ENCODE assay signal across 27 cellular contexts in genomic region chr17:5870231-5870953, GRCh38.
DNase-seq lines count a peak whose midpoint lies in the region; ATAC-seq and TF ChIP-seq lines count a peak whose summit lies in the region.
"Had no signal": no experiment of that assay in that cellular context is flagged by ENCODE, and none has a peak within 500 bp of the region (broad histone marks: within the 10 kb centered on the region; RNA-seq: fewer than 3 reads in every experiment).

No MANE protein-coding gene starts in this region.

- H3K27me3 ChIP-seq in mammary epithelial cell (ENCODE audit: insufficient read depth, low read length), result no peaks in the 10 kb centered on the region
- no peaks in the 10 kb centered on the region for H3K27me3 ChIP-seq in PC-3 (ENCODE audit: low read length)
- H3K27me3 ChIP-seq in vagina, result no peaks in the 10 kb centered on the region

- H4K20me1 ChIP-seq in mammary epithelial cell (ENCODE audit: insufficient read depth, low read length) (no peaks in the 10 kb centered on the region), PC-3 (ENCODE audit: low read length) (no peaks in the 10 kb centered on the region)

- TF ChIP-seq CTCF in mammary epithelial cell (conservative IDR thresholded peaks at IDR 0.05 in 1 of 2, IDR thresholded peaks at IDR 0.05 in 1 of 2; ENCODE audit: extremely low read depth in 1 of 2, insufficient read depth in 1 of 2, low read depth in 1 of 2, low read length in 2 of 2) (no peak), MCF 10A (IDR thresholded peaks at IDR 0.05; ENCODE audit: unreplicated experiment) (no peak), PC-3 (conservative IDR thresholded peaks at IDR 0.05; ENCODE audit: low read depth, low read length) (no peak), vagina (IDR thresholded peaks at IDR 0.05) (no peak)

- no peaks in the 10 kb centered on the region for H3F3A ChIP-seq in PC-3 (ENCODE audit: low read length, unreplicated experiment)

- POLR2A ChIA-PET in MCF 10A (lab: Yijun Ruan, JAX) (interaction anchor here (0.6 kb wide), 1 partner anchor 708 kb away, joined by 3 read pairs; no protein-coding TSS in a partner anchor), PC-3 (lab: Charles Lee; ENCODE audit: unreplicated experiment) (interaction anchor here (0.6 kb wide), 1 partner anchor 82 kb away, joined by 5 read pairs; no protein-coding TSS in a partner anchor)

- H3K4me3 ChIP-seq in mammary epithelial cell (replicated peaks in 1 of 3; ENCODE audit: insufficient read depth in 1 of 3, low read depth in 2 of 3, low read length in 3 of 3) (no peak overlapping the region), PC-3 (ENCODE audit: low read length) (no peak overlapping the region), vagina (no peak overlapping the region)

- H3K4me2 ChIP-seq in mammary epithelial cell (ENCODE audit: insufficient read depth, low read depth, low read length) (no peak overlapping the region), PC-3 (ENCODE audit: low read length) (peak overlapping the region; percentile 2; the same call in 1 of the 2 replicates)
- H3K4me2 ChIP-seq: KMS-11 had no signal

- H3K9me3 ChIP-seq in mammary epithelial cell (replicated peaks; ENCODE audit: insufficient read depth, low read length) (no peaks in the 10 kb centered on the region), PC-3 (ENCODE audit: low read length) (no peaks in the 10 kb centered on the region), vagina (no peaks in the 10 kb centered on the region)

- no peak overlapping the region for H3K9ac ChIP-seq in mammary epithelial cell (ENCODE audit: insufficient read depth, low read length)
- H3K9ac ChIP-seq in PC-3 (ENCODE audit: low read length), result no peak overlapping the region
- H3K9ac ChIP-seq: KMS-11 had no signal

- WGBS in mammary epithelial cell (ENCODE audit: low coverage, missing lambda C conversion rate), result 49% methylated on average over 3 of the region's 6 CpGs

- H3K79me2 ChIP-seq in mammary epithelial cell (ENCODE audit: insufficient read depth, low read length), result no peaks in the 10 kb centered on the region
- H3K79me2 ChIP-seq in PC-3 (ENCODE audit: low read length), result no peaks in the 10 kb centered on the region

- H3K27ac Mint-ChIP-seq in MCF 10A (ENCODE audit: low read depth, unreplicated experiment), result no peak overlapping the region
- H3K27ac Mint-ChIP-seq: CD8-positive, alpha-beta memory T cell; HFFc6 had no signal

- H3K4me3 Mint-ChIP-seq in MCF 10A (ENCODE audit: unreplicated experiment), result no peak overlapping the region
- H3K4me3 Mint-ChIP-seq: CD8-positive, alpha-beta memory T cell; HFFc6 had no signal

- in situ Hi-C loops in mammary epithelial cell (cut with MboI; ENCODE audit: low sequenced_read_pairs in 2 of 2), result no loop called here

- no peaks in the 10 kb centered on the region for H3K9me3 Mint-ChIP-seq in MCF 10A (ENCODE audit: unreplicated experiment)
- H3K9me3 Mint-ChIP-seq: CD8-positive, alpha-beta memory T cell had no signal

- BruUV-seq in mammary epithelial cell (replicated peaks; lab: Mats Ljungman, UMichigan) (no TSS peak), MCF 10A (replicated peaks; lab: Mats Ljungman, UMichigan) (no TSS peak), PC-3 (replicated peaks; lab: Mats Ljungman, UMichigan) (no TSS peak)

- H3K36me3 Mint-ChIP-seq in MCF 10A (ENCODE audit: insufficient read depth, unreplicated experiment), result no peaks in the 10 kb centered on the region
- H3K36me3 Mint-ChIP-seq: CD8-positive, alpha-beta memory T cell had no signal

- no peaks in the 10 kb centered on the region for H3K36me3 ChIP-seq in mammary epithelial cell (ENCODE audit: insufficient read depth, low read length)
- H3K36me3 ChIP-seq in PC-3 (ENCODE audit: low read depth, low read length), result no peaks in the 10 kb centered on the region
- no peaks in the 10 kb centered on the region for H3K36me3 ChIP-seq in vagina

- no peaks in the 10 kb centered on the region for H3K9me2 ChIP-seq in PC-3 (replicated peaks; ENCODE audit: low read length)

- DNase-seq in mammary epithelial cell (peak; percentile 21), MCF 10A (ENCODE audit: unreplicated experiment) (no peak), PC-3 (peak; percentile 69), kidney tubule cell (ENCODE audit: low spot score) (peak; percentile 59), vagina (ENCODE audit: extremely low spot score in 2 of 2) (peak; percentile 32 to 79), NCI-H2107 treated with DMSO at 0.1 percent for 48 hours (lab: John Stamatoyannopoulos, UW; ENCODE audit: unreplicated experiment) (no peak)
- DNase-seq: 8988T; Calu3; CD8-positive, alpha-beta memory T cell; DMS153; GF-D8; HFFc6; IMR-90; MM.1S; NCI-H1092; NCI-H1436; NCI-H1930; NCI-H226; NCI-H510A treated with DMSO at 0.1 percent for 48 hours; NCI-H774; NK-92 treated with Interleukin-12 subunit alpha and Interleukin-12 subunit beta, amount 100 ng/mL, for 24 hours; SHP77 had no signal

- dilution Hi-C loops in mammary epithelial cell (cut with HindIII; ENCODE audit: low sequenced_read_pairs), result no loop called here

- no peaks in the 10 kb centered on the region for H3K4me1 ChIP-seq in mammary epithelial cell (ENCODE audit: insufficient read depth, low read length)
- peaks cover 11% of the 10 kb centered on the region for H3K4me1 ChIP-seq in PC-3 (ENCODE audit: insufficient read depth, low read length)
- no peaks in the 10 kb centered on the region for H3K4me1 ChIP-seq in vagina

- TF ChIP-seq POLR2A in vagina (IDR thresholded peaks at IDR 0.05), result no peak

- H2AFZ ChIP-seq in mammary epithelial cell (ENCODE audit: low read depth, low read length) (no peak overlapping the region), PC-3 (ENCODE audit: low read length) (no peak overlapping the region)

- CTCF ChIA-PET in mammary epithelial cell (lab: Charles Lee; ENCODE audit: low non-redundant PET), result no interaction called here
- CTCF ChIA-PET in MCF 10A (lab: Yijun Ruan, JAX), result no interaction called here
- CTCF ChIA-PET in PC-3 (lab: Charles Lee), result no interaction called here

- no peak overlapping the region for H3K27ac ChIP-seq in mammary epithelial cell (ENCODE audit: insufficient read depth, low read depth, low read length)
- peak overlapping the region; percentile 47 for H3K27ac ChIP-seq in PC-3 (ENCODE audit: low read length)
- no peak overlapping the region for H3K27ac ChIP-seq in vagina
- H3K27ac ChIP-seq: C4-2B, HL-60, KMS-11 had no signal

- no peaks in the 10 kb centered on the region for H3K4me1 Mint-ChIP-seq in MCF 10A (ENCODE audit: insufficient read depth, unreplicated experiment)
- H3K4me1 Mint-ChIP-seq: CD8-positive, alpha-beta memory T cell had no signal

- intact Hi-C loops in mammary epithelial cell (cut with micrococcal nuclease) (no loop called here), MCF 10A (cut with micrococcal nuclease) (no loop called here), PC-3 (cut with micrococcal nuclease) (no loop called here), vagina (cut with DNase I) (no loop called here)

- peak; percentile 56; the same call in 1 of the 2 replicates for ATAC-seq in PC-3
- ATAC-seq in HG03139 (IDR thresholded peaks at IDR 0.05; ENCODE audit: unreplicated experiment), result no peak
- no peak for ATAC-seq in GM21447 (IDR thresholded peaks at IDR 0.05; ENCODE audit: unreplicated experiment)

- peaks cover 27% of the 10 kb centered on the region for H3K27me3 Mint-ChIP-seq in MCF 10A (ENCODE audit: insufficient read depth, unreplicated experiment)

Comparison
In these comparisons a context has a peak if more than half of its experiments do, and no peak if none do; other contexts are left out.
1. DNase-seq: peak in mammary epithelial cell (single experiment), PC-3 (single experiment), kidney tubule cell (single experiment) and vagina (2 of 2); none in MCF 10A (single experiment) and NCI-H2107 treated with DMSO at 0.1 percent for 48 hours (single experiment).